Comparison of ENCODE assay signal across 15 cellular contexts in the genomic region with DNA sequence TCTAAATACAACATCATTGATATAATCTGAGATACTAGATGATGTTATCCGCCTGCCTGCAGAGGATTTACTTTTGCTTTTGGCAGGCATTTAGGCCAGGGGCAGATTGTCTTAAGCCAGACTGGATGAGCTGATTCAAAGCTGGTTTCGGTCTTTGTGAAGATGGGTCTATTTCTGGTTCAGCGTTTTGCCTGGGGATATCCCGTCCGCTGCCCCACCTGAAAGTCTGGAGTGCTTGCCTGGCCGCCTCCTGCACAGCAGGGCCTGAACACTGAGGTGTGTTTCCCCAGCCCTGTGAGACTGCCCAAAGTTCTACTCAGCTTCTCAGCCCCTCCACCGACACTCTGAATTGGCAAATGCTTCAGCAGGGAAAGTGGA.
A peak's percentile ranks its signal among the peaks of the same experiment; 100 is the strongest.
DNase-seq lines count a peak whose midpoint lies in the region; ATAC-seq and TF ChIP-seq lines count a peak whose summit lies in the region.
"Had no signal": no experiment of that assay in that cellular context is flagged by ENCODE, and none has a peak within 500 bp of the region (broad histone marks: within the 10 kb centered on the region; RNA-seq: fewer than 3 reads in every experiment).

No MANE protein-coding gene starts in this region.

- peaks cover 0 to 11% (median 0%) of the 10 kb centered on the region in 4 donors for H3K27me3 ChIP-seq in esophagus squamous epithelium

- TF ChIP-seq CTCF in esophagus squamous epithelium (IDR thresholded peaks at IDR 0.05): no peak

- H3K4me3 ChIP-seq in esophagus squamous epithelium: no peak overlapping the region
- H3K4me3 ChIP-seq: A549, psoas muscle, transverse colon had no signal

- no peaks in the 10 kb centered on the region for H3K4me1 ChIP-seq in esophagus squamous epithelium
- H3K4me1 ChIP-seq: A549, psoas muscle, transverse colon had no signal

- H3K36me3 ChIP-seq in esophagus squamous epithelium: no peaks in the 10 kb centered on the region
- H3K36me3 ChIP-seq: transverse colon had no signal

- WGBS in esophagus squamous epithelium, 2 donors: 65 to 74% methylated on average over 4 to 7 of the region's 7 CpGs

- DNase-seq in cardiac septum (ENCODE audit: low spot score) (peak; percentile 47), Right ventricle myocardium superior (no peak), esophagus squamous epithelium (lab: John Stamatoyannopoulos, UW) (no peak), D341Med (ENCODE audit: low spot score) (no peak), NCI-H2196 treated with DMSO at 0.1 percent for 48 hours (lab: John Stamatoyannopoulos, UW; ENCODE audit: unreplicated experiment) (no peak), mesenteric fat pad (ENCODE audit: low spot score) (no peak)
- DNase-seq: activated CD4-positive, alpha-beta T cell treated with anti-CD3 and anti-CD28 coated beads, Interleukin-2, amount 50 U/mL, for 1 hour; activated gamma-delta T cell; IMR-90; NCI-H1105 treated with DMSO at 0.1 percent for 48 hours; psoas muscle; transverse colon had no signal

- H3K9me3 ChIP-seq in esophagus squamous epithelium: no peaks in the 10 kb centered on the region
- H3K9me3 ChIP-seq: A549, psoas muscle, transverse colon had no signal

- intact Hi-C loops in cardiac septum (cut with DNase I): no loop called here
- intact Hi-C loops in Right ventricle myocardium superior (cut with DNase I): no loop called here
- intact Hi-C loops in esophagus squamous epithelium (cut with DNase I): no loop called here

- ATAC-seq in Right ventricle myocardium superior (ENCODE audit: poor library complexity) (no peak), GM21786 (IDR thresholded peaks at IDR 0.05; ENCODE audit: unreplicated experiment) (peak; percentile 67), HG03565 (IDR thresholded peaks at IDR 0.05; ENCODE audit: unreplicated experiment) (peak; percentile 48)
- ATAC-seq: A549, psoas muscle had no signal

- H3K27ac ChIP-seq in esophagus squamous epithelium: no peak overlapping the region
- H3K27ac ChIP-seq: A549, psoas muscle, transverse colon had no signal

- no peak for TF ChIP-seq POLR2A in esophagus squamous epithelium (IDR thresholded peaks at IDR 0.05)
